In the genomic region with DNA sequence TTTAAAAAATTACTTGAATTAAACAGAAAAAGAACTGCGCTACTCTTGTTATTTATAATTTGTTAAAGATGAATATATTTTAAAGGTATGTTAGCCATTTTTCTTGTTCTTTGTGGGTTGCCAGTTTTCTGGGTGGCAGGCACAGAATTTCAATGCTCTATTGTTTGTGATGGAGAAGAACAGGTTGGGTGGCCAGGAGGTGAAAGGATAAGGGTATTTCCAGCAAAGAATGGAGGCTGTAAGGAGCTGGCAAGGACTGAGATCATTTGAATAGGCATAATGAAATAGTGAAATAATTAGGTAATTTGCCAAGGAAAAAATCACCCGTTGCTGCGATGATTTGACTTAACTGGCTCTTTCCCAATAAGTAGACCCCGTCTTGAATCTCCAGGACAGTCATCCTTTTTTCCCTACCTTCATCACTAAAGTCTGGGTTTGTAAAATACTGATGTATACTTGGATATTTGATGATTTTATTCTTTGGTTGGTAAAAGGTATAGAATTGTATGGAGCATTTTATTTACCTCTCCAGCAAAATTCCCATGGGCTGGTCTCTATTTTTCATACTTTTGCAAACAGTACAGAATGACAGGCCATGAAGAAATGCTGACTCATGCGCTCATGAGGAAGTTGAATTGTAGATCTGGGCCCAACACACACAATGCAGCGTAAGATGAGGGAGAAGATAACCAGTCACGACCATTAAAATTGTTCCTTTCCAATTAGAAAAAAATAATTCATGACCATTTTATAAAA, we compare ENCODE assay signal across 1 cellular context.
TF ChIP-seq lines count a peak whose summit lies in the region.

No MANE protein-coding gene starts in this region.

TF ChIP-seq in HepG2, 621 proteins besides CTCF, POLR2A, EP300 and RAD21:
- TF ChIP-seq, protein P1, sequence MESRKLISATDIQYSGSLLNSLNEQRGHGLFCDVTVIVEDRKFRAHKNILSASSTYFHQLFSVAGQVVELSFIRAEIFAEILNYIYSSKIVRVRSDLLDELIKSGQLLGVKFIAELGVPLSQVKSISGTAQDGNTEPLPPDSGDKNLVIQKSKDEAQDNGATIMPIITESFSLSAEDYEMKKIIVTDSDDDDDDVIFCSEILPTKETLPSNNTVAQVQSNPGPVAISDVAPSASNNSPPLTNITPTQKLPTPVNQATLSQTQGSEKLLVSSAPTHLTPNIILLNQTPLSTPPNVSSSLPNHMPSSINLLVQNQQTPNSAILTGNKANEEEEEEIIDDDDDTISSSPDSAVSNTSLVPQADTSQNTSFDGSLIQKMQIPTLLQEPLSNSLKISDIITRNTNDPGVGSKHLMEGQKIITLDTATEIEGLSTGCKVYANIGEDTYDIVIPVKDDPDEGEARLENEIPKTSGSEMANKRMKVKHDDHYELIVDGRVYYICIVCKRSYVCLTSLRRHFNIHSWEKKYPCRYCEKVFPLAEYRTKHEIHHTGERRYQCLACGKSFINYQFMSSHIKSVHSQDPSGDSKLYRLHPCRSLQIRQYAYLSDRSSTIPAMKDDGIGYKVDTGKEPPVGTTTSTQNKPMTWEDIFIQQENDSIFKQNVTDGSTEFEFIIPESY (CRISPR knock-in tag; IDR thresholded peaks at IDR 0.05) = peak; percentile 70
- peak; percentile 98 for TF ChIP-seq NFE2L2 (IDR thresholded peaks at IDR 0.05; ENCODE audit: low read length)
- TF ChIP-seq KDM2A (CRISPR knock-in tag; IDR thresholded peaks at IDR 0.05; ENCODE audit: borderline replicate concordance, low read depth) = no peak
- peak; percentile 96 for TF ChIP-seq NFE2 (CRISPR knock-in tag; IDR thresholded peaks at IDR 0.05)
- TF ChIP-seq SUZ12 (IDR thresholded peaks at IDR 0.05; ENCODE audit: low read depth, low read length) = no peak
- TF ChIP-seq FOSL2 (CRISPR knock-in tag; IDR thresholded peaks at IDR 0.05) = peak; percentile 41; the same call in 1 of the 2 replicates
- TF ChIP-seq NPAS2 (CRISPR knock-in tag; IDR thresholded peaks at IDR 0.05; ENCODE audit: borderline replicate concordance) = no peak
- 0 out of 2 replicates have a peak, but pooled peaks have one; percentile 55 for TF ChIP-seq ELF3 (CRISPR knock-in tag; IDR thresholded peaks at IDR 0.05)
- TF ChIP-seq MAFK (conservative IDR thresholded peaks at IDR 0.05 in 1 of 2, IDR thresholded peaks at IDR 0.05 in 1 of 2; ENCODE audit: low read length in 2 of 2) = peak; percentile 98 to 99
- TF ChIP-seq MAFF (IDR thresholded peaks at IDR 0.05; ENCODE audit: low read depth, low read length) = peak; percentile 98
TF ChIP-seq in HepG2: peak in this region for 7.
